2 cellular contexts compared by ENCODE assay signal in the genomic region with DNA sequence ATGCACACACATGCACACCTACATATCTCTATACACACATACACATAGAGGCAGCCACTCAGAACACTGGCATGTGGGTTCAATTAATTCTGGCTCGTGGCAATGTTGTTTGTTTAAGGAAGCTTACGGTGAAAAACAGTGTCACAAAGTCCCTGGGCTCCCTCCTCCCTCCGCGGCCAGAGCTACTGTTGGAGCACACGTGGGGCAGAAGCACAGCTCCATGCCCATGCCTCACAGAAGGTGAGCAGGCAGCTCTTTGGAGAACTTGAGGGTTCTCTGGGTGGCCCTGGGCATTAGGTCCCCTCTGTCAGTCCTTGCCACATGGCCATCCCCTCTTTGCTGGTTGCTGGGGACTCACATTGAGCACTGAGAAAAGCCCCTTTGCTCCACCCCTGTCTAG.
A peak's percentile ranks its signal among the peaks of the same experiment; 100 is the strongest.
TF ChIP-seq lines count a peak whose summit lies in the region.

No MANE protein-coding gene starts in this region.

TF ChIP-seq in liver, 16 proteins besides CTCF, POLR2A, EP300 and RAD21 (continued from another document):
- TF ChIP-seq, protein P1, sequence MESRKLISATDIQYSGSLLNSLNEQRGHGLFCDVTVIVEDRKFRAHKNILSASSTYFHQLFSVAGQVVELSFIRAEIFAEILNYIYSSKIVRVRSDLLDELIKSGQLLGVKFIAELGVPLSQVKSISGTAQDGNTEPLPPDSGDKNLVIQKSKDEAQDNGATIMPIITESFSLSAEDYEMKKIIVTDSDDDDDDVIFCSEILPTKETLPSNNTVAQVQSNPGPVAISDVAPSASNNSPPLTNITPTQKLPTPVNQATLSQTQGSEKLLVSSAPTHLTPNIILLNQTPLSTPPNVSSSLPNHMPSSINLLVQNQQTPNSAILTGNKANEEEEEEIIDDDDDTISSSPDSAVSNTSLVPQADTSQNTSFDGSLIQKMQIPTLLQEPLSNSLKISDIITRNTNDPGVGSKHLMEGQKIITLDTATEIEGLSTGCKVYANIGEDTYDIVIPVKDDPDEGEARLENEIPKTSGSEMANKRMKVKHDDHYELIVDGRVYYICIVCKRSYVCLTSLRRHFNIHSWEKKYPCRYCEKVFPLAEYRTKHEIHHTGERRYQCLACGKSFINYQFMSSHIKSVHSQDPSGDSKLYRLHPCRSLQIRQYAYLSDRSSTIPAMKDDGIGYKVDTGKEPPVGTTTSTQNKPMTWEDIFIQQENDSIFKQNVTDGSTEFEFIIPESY (IDR thresholded peaks at IDR 0.05): no peak
- TF ChIP-seq TAF1 (conservative IDR thresholded peaks at IDR 0.05) (no peak), YY1 (IDR thresholded peaks at IDR 0.05) (no peak), MAX (IDR thresholded peaks at IDR 0.05) (no peak), FOXA1 (IDR thresholded peaks at IDR 0.05) (no peak), GABPA (IDR thresholded peaks at IDR 0.05 in 1 of 2, conservative IDR thresholded peaks at IDR 0.05 in 1 of 2) (no peak), FOXA2 (IDR thresholded peaks at IDR 0.05) (no peak), ATF3 (IDR thresholded peaks at IDR 0.05) (no peak), SP1 (IDR thresholded peaks at IDR 0.05) (peak; percentile 25), HNF4G (IDR thresholded peaks at IDR 0.05) (no peak), JUND (IDR thresholded peaks at IDR 0.05) (no peak), REST (IDR thresholded peaks at IDR 0.05) (no peak), RXRA (IDR thresholded peaks at IDR 0.05) (peak in 1 of 2 donors; percentile 31), HNF4A (conservative IDR thresholded peaks at IDR 0.05) (peak; percentile 30 to 43)
TF ChIP-seq in liver: peak in this region for 3.

TF ChIP-seq in HepG2, 621 proteins besides CTCF, POLR2A, EP300 and RAD21 (continued from another document):
- TF ChIP-seq, protein P2, sequence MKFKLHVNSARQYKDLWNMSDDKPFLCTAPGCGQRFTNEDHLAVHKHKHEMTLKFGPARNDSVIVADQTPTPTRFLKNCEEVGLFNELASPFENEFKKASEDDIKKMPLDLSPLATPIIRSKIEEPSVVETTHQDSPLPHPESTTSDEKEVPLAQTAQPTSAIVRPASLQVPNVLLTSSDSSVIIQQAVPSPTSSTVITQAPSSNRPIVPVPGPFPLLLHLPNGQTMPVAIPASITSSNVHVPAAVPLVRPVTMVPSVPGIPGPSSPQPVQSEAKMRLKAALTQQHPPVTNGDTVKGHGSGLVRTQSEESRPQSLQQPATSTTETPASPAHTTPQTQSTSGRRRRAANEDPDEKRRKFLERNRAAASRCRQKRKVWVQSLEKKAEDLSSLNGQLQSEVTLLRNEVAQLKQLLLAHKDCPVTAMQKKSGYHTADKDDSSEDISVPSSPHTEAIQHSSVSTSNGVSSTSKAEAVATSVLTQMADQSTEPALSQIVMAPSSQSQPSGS (CRISPR knock-in tag; IDR thresholded peaks at IDR 0.05): no peak
- TF ChIP-seq, protein P3, sequence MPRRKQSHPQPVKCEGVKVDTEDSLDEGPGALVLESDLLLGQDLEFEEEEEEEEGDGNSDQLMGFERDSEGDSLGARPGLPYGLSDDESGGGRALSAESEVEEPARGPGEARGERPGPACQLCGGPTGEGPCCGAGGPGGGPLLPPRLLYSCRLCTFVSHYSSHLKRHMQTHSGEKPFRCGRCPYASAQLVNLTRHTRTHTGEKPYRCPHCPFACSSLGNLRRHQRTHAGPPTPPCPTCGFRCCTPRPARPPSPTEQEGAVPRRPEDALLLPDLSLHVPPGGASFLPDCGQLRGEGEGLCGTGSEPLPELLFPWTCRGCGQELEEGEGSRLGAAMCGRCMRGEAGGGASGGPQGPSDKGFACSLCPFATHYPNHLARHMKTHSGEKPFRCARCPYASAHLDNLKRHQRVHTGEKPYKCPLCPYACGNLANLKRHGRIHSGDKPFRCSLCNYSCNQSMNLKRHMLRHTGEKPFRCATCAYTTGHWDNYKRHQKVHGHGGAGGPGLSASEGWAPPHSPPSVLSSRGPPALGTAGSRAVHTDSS (CRISPR knock-in tag; conservative IDR thresholded peaks at IDR 0.05): no peak
- TF ChIP-seq SATB2 (CRISPR knock-in tag; IDR thresholded peaks at IDR 0.05): no peak
- no peak for TF ChIP-seq RARG (CRISPR knock-in tag; IDR thresholded peaks at IDR 0.05; ENCODE audit: low read depth)
- TF ChIP-seq KLF15 (CRISPR knock-in tag; IDR thresholded peaks at IDR 0.05; ENCODE audit: borderline replicate concordance): no peak
- no peak for TF ChIP-seq SIN3A (IDR thresholded peaks at IDR 0.05; ENCODE audit: borderline replicate concordance, low read depth, low read length)
- no peak for TF ChIP-seq ZSCAN12 (CRISPR knock-in tag; IDR thresholded peaks at IDR 0.05)
- no peak for TF ChIP-seq ZNF607 (CRISPR knock-in tag; IDR thresholded peaks at IDR 0.05; ENCODE audit: borderline replicate concordance)
- no peak for TF ChIP-seq DPF2 (CRISPR knock-in tag; IDR thresholded peaks at IDR 0.05; ENCODE audit: borderline replicate concordance, low read depth)
- TF ChIP-seq ZNF121 (CRISPR knock-in tag; IDR thresholded peaks at IDR 0.05): no peak
- TF ChIP-seq, protein P4, sequence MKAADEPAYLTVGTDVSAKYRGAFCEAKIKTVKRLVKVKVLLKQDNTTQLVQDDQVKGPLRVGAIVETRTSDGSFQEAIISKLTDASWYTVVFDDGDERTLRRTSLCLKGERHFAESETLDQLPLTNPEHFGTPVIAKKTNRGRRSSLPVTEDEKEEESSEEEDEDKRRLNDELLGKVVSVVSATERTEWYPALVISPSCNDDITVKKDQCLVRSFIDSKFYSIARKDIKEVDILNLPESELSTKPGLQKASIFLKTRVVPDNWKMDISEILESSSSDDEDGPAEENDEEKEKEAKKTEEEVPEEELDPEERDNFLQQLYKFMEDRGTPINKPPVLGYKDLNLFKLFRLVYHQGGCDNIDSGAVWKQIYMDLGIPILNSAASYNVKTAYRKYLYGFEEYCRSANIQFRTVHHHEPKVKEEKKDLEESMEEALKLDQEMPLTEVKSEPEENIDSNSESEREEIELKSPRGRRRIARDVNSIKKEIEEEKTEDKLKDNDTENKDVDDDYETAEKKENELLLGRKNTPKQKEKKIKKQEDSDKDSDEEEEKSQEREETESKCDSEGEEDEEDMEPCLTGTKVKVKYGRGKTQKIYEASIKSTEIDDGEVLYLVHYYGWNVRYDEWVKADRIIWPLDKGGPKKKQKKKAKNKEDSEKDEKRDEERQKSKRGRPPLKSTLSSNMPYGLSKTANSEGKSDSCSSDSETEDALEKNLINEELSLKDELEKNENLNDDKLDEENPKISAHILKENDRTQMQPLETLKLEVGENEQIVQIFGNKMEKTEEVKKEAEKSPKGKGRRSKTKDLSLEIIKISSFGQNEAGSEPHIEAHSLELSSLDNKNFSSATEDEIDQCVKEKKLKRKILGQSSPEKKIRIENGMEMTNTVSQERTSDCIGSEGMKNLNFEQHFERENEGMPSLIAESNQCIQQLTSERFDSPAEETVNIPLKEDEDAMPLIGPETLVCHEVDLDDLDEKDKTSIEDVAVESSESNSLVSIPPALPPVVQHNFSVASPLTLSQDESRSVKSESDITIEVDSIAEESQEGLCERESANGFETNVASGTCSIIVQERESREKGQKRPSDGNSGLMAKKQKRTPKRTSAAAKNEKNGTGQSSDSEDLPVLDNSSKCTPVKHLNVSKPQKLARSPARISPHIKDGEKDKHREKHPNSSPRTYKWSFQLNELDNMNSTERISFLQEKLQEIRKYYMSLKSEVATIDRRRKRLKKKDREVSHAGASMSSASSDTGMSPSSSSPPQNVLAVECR (CRISPR knock-in tag; IDR thresholded peaks at IDR 0.05; ENCODE audit: borderline replicate concordance): no peak
- TF ChIP-seq HNRNPK (IDR thresholded peaks at IDR 0.05; ENCODE audit: low read depth, low read length, poor library complexity, severe bottlenecking): no peak
- no peak for TF ChIP-seq HMG20B (CRISPR knock-in tag; conservative IDR thresholded peaks at IDR 0.05)
- no peak for TF ChIP-seq HOXD1 (CRISPR knock-in tag; IDR thresholded peaks at IDR 0.05)
- TF ChIP-seq SOX6 (IDR thresholded peaks at IDR 0.05): no peak
- TF ChIP-seq SOX6 (CRISPR knock-in tag; IDR thresholded peaks at IDR 0.05): no peak
